33 cellular contexts compared by ENCODE assay signal in genomic region chr5:172347653-172348052, GRCh38.
DNase-seq lines count a peak whose midpoint lies in the region; ATAC-seq and TF ChIP-seq lines count a peak whose summit lies in the region.
"Had no signal": no experiment of that assay in that cellular context is flagged by ENCODE, and none has a peak within 500 bp of the region (broad histone marks: within the 10 kb centered on the region; RNA-seq: fewer than 3 reads in every experiment).

No MANE protein-coding gene starts in this region.

- TF ChIP-seq POLR2A in erythroblast (IDR thresholded peaks at IDR 0.05; ENCODE audit: low read length): no peak

- no peak overlapping the region for H3K4me3 ChIP-seq in H7 (ENCODE audit: insufficient read depth, low read depth, low read length)
- H3K4me3 ChIP-seq: gastrocnemius medialis, GM23338, hepatocyte, spleen, suprapubic skin had no signal

- H3K27ac ChIP-seq in cingulate gyrus (ENCODE audit: low read depth, low read length): peak overlapping the region; percentile 70
- H3K27ac ChIP-seq: gastrocnemius medialis, hepatocyte, spleen, suprapubic skin, WERI-Rb-1 had no signal

- DNase-seq in DMS53 (lab: John Stamatoyannopoulos, UW) (peak; percentile 72), lung microvascular endothelial cell (ENCODE audit: low read depth in 2 of 2) (peak; percentile 24 to 39), pulmonary artery endothelial cell (ENCODE audit: low read depth, low spot score) (peak; percentile 10), H7 (no peak), erythroblast (lab: John Stamatoyannopoulos, UW) (no peak)
- DNase-seq in stimulated activated CD4-positive, alpha-beta T cell treated with anti-CD3 and anti-CD28 coated beads, Interleukin-4, amount 100 ng/mL, for 24 hours: no peak
- DNase-seq: activated CD4-positive, alpha-beta T cell treated with anti-CD3 and anti-CD28 coated beads for 48 hours; activated CD8-positive, alpha-beta memory T cell treated with anti-CD3 and anti-CD28 coated beads for 24 hours; activated gamma-delta T cell; activated T-cell treated with anti-CD3 and anti-CD28 coated beads, Interleukin-2, amount 50 U/mL, for 1 hour; CD4-positive, CD25-positive, alpha-beta regulatory T cell; cerebellar nuclear complex; effector memory CD4-positive, alpha-beta T cell; gastrocnemius medialis; Kasumi-1; naive thymus-derived CD8-positive, alpha-beta T cell; NCI-H1048; NCI-H1694 treated with DMSO at 0.1 percent for 48 hours; NCI-H524 treated with DMSO at 0.1 percent for 48 hours; NK-92 treated with Interleukin-12 subunit alpha and Interleukin-12 subunit beta, amount 100 ng/mL, for 24 hours; SHP77 treated with DMSO at 0.1 percent for 48 hours; spleen; stimulated activated CD4-positive, alpha-beta T cell treated with anti-CD3 and anti-CD28 coated beads, Interleukin-4, amount 100 ng/mL, for 1 hour; T-helper 9 cell; WERI-Rb-1 had no signal

- no peak for ATAC-seq in GM19351 (IDR thresholded peaks at IDR 0.05; ENCODE audit: unreplicated experiment)
- ATAC-seq: esophagus mucosa; gastrocnemius medialis; GM23338; HepG2; naive thymus-derived CD8-positive, alpha-beta T cell; stimulated activated effector memory CD8-positive, alpha-beta T cell treated with anti-CD3 and anti-CD28 coated beads, Interleukin-12 subunit alpha, Interleukin-12 subunit beta, amount 100 ng/mL, for 72 hours had no signal

- no peaks in the 10 kb centered on the region for H3K27me3 ChIP-seq in H7 (ENCODE audit: control insufficient read depth, insufficient read depth, low read length)
- H3K27me3 ChIP-seq: gastrocnemius medialis, hepatocyte, spleen, suprapubic skin had no signal

- peaks cover 33% of the 10 kb centered on the region for H3K36me3 ChIP-seq in H7 (replicated peaks; ENCODE audit: control insufficient read depth, insufficient read depth, low read length)
- H3K36me3 ChIP-seq: gastrocnemius medialis, WERI-Rb-1 had no signal

Comparison
In these comparisons a context has a peak if more than half of its experiments do, and no peak if none do; other contexts are left out.
1. DNase-seq: peak in DMS53 (single experiment), lung microvascular endothelial cell (2 of 2) and pulmonary artery endothelial cell (single experiment); none in H7 (single experiment), stimulated activated CD4-positive, alpha-beta T cell treated with anti-CD3 and anti-CD28 coated beads, Interleukin-4, amount 100 ng/mL, for 24 hours (single experiment) and erythroblast (0 of 2).